In the genomic region with DNA sequence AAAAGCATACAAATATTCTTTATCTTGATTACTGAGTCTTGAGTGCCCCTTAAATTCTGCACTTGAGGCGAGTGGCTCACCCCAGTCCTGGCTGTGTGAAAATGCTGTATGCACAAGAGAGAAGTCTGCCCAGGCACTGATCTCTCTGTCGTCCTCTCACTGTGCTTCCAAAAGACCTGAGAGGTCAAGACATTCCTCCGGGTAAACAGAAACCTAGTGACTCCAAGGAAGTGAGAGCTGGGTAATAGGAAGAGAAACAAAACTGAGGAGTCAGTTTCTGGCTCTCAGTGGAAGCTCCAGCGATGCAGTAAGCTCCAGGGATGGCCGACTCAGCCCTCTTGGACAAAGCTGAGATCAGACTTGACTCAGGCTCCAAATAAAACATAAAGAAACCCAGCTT, we compare ENCODE assay signal across 11 cellular contexts.
A peak's percentile ranks its signal among the peaks of the same experiment; 100 is the strongest.
DNase-seq lines count a peak whose midpoint lies in the region; ATAC-seq and TF ChIP-seq lines count a peak whose summit lies in the region.
"Had no signal": no experiment of that assay in that cellular context is flagged by ENCODE, and none has a peak within 500 bp of the region (broad histone marks: within the 10 kb centered on the region; RNA-seq: fewer than 3 reads in every experiment).

No MANE protein-coding gene starts in this region.

- peak overlapping the region; percentile 19 to 65 (median 54) for H3K27ac Mint-ChIP-seq in CD4-positive, CD25-positive, alpha-beta regulatory T cell
- peak overlapping the region; percentile 9 to 86 for H3K27ac Mint-ChIP-seq in effector memory CD8-positive, alpha-beta T cell
- peak overlapping the region; percentile 3 for H3K27ac Mint-ChIP-seq in nephron progenitor cell
- H3K27ac Mint-ChIP-seq: memory B cell had no signal

- H3K4me1 ChIP-seq in CD4-positive, CD25-positive, alpha-beta regulatory T cell (ENCODE audit: control insufficient read depth, insufficient read depth, low read length, poor library complexity, severe bottlenecking) = peaks cover 58% of the 10 kb centered on the region
- peaks cover 0 to 14% (median 2%) of the 10 kb centered on the region in 4 donors for H3K4me1 ChIP-seq in sigmoid colon

- no peak for ATAC-seq in CD4-positive, CD25-positive, alpha-beta regulatory T cell (ENCODE audit: low read depth in 2 of 2)
- ATAC-seq in effector memory CD8-positive, alpha-beta T cell (replicated peaks) = no peak
- no peak for ATAC-seq in GM19351 (IDR thresholded peaks at IDR 0.05; ENCODE audit: unreplicated experiment)

- no peak overlapping the region for H3K27ac ChIP-seq in CD4-positive, CD25-positive, alpha-beta regulatory T cell (ENCODE audit: insufficient read depth, low read length, poor library complexity, severe bottlenecking)
- no peak overlapping the region for H3K27ac ChIP-seq in sigmoid colon

- H3K4me3 Mint-ChIP-seq in CD4-positive, CD25-positive, alpha-beta regulatory T cell = peak overlapping the region; percentile 2 to 70 (median 32)
- H3K4me3 Mint-ChIP-seq in effector memory CD8-positive, alpha-beta T cell = no peak overlapping the region
- H3K4me3 Mint-ChIP-seq in nephron progenitor cell = no peak overlapping the region
- H3K4me3 Mint-ChIP-seq: memory B cell had no signal

- H3K9me3 ChIP-seq in CD4-positive, CD25-positive, alpha-beta regulatory T cell (ENCODE audit: control insufficient read depth in 2 of 2, low read length in 2 of 2) = no peaks in the 10 kb centered on the region
- H3K9me3 ChIP-seq in sigmoid colon = no peaks in the 10 kb centered on the region
- H3K9me3 ChIP-seq: esophagus muscularis mucosa had no signal

- WGBS in sigmoid colon, 2 donors = 77 to 87% methylated on average over 5 of the region's 5 CpGs

- H3K27me3 Mint-ChIP-seq in CD4-positive, CD25-positive, alpha-beta regulatory T cell = no peaks in the 10 kb centered on the region
- no peaks in the 10 kb centered on the region for H3K27me3 Mint-ChIP-seq in effector memory CD8-positive, alpha-beta T cell
- H3K27me3 Mint-ChIP-seq in nephron progenitor cell (ENCODE audit: low read depth, poor library complexity) = no peaks in the 10 kb centered on the region

- peaks cover 7% of the 10 kb centered on the region for H3K36me3 ChIP-seq in CD4-positive, CD25-positive, alpha-beta regulatory T cell (ENCODE audit: control insufficient read depth, insufficient read depth, low read length)
- H3K36me3 ChIP-seq in sigmoid colon = no peaks in the 10 kb centered on the region
- H3K36me3 ChIP-seq: esophagus muscularis mucosa had no signal

- H3K9me3 Mint-ChIP-seq in CD4-positive, CD25-positive, alpha-beta regulatory T cell = no peaks in the 10 kb centered on the region
- H3K9me3 Mint-ChIP-seq in effector memory CD8-positive, alpha-beta T cell = no peaks in the 10 kb centered on the region
- no peaks in the 10 kb centered on the region for H3K9me3 Mint-ChIP-seq in nephron progenitor cell
- H3K9me3 Mint-ChIP-seq: memory B cell had no signal

- H3K4me3 ChIP-seq in CD4-positive, CD25-positive, alpha-beta regulatory T cell (ENCODE audit: low read depth, low read length) = no peak overlapping the region
- H3K4me3 ChIP-seq in sigmoid colon = no peak overlapping the region
- H3K4me3 ChIP-seq: esophagus muscularis mucosa had no signal

- no peak for TF ChIP-seq EP300 in sigmoid colon (IDR thresholded peaks at IDR 0.05)

- H3K36me3 Mint-ChIP-seq in CD4-positive, CD25-positive, alpha-beta regulatory T cell = peaks cover 21% of the 10 kb centered on the region
- H3K36me3 Mint-ChIP-seq in effector memory CD8-positive, alpha-beta T cell (ENCODE audit: insufficient read depth) = peaks cover 4% of the 10 kb centered on the region
- peaks cover 7% of the 10 kb centered on the region for H3K36me3 Mint-ChIP-seq in nephron progenitor cell (ENCODE audit: low read depth)
- H3K36me3 Mint-ChIP-seq: memory B cell had no signal

- no peak for TF ChIP-seq CTCF in nephron progenitor cell (IDR thresholded peaks at IDR 0.05)
- no peak for TF ChIP-seq CTCF in sigmoid colon (IDR thresholded peaks at IDR 0.05)

- no peak for TF ChIP-seq POLR2A in sigmoid colon (IDR thresholded peaks at IDR 0.05)

- no peaks in the 10 kb centered on the region for H3K27me3 ChIP-seq in CD4-positive, CD25-positive, alpha-beta regulatory T cell (ENCODE audit: control insufficient read depth, insufficient read depth, low read length)
- H3K27me3 ChIP-seq in sigmoid colon = no peaks in the 10 kb centered on the region
- H3K27me3 ChIP-seq: esophagus muscularis mucosa had no signal

- H3K4me1 Mint-ChIP-seq in CD4-positive, CD25-positive, alpha-beta regulatory T cell = peaks cover 48 to 89% (median 75%) of the 10 kb centered on the region in 4 donors
- peaks cover 58 to 74% of the 10 kb centered on the region in 2 donors for H3K4me1 Mint-ChIP-seq in effector memory CD8-positive, alpha-beta T cell (ENCODE audit: low read depth in 2 of 2)
- peaks cover 45% of the 10 kb centered on the region for H3K4me1 Mint-ChIP-seq in nephron progenitor cell
- H3K4me1 Mint-ChIP-seq: memory B cell had no signal

- intact Hi-C loops in sigmoid colon (cut with DNase I) = no loop called here

- DNase-seq in CD4-positive, CD25-positive, alpha-beta regulatory T cell = no peak
- DNase-seq in HT1080 (ENCODE audit: low read depth) (peak; percentile 14), nephron progenitor cell (no peak), hippocampal formation (lab: John Stamatoyannopoulos, UW) (no peak), NCI-H1092 treated with DMSO at 0.1 percent for 48 hours (lab: John Stamatoyannopoulos, UW) (no peak), sigmoid colon (no peak)
- DNase-seq in effector memory CD8-positive, alpha-beta T cell = no peak
- DNase-seq: NCI-H1105 treated with DMSO at 0.1 percent for 48 hours had no signal

Comparison
In these comparisons a context has a peak if more than half of its experiments do, and no peak if none do; other contexts are left out.
1. H3K27ac Mint-ChIP-seq: peak in every context shown above with its lines; median percentile 54 in CD4-positive, CD25-positive, alpha-beta regulatory T cell; 48 in effector memory CD8-positive, alpha-beta T cell; 3 in nephron progenitor cell.
2. H3K4me3 Mint-ChIP-seq: peak in CD4-positive, CD25-positive, alpha-beta regulatory T cell (4 of 4); none in effector memory CD8-positive, alpha-beta T cell (0 of 2) and nephron progenitor cell (single experiment).